8 cellular contexts compared by ENCODE assay signal in genomic region chr16:27312580-27313421, GRCh38. TPM values are rescaled to one million over a fixed set of nuclear protein-coding genes. Genes with fewer than 3 reads are reported as not detected.
DNase-seq lines count a peak whose midpoint lies in the region; ATAC-seq, FAIRE-seq and TF ChIP-seq lines count a peak whose summit lies in the region.

No MANE protein-coding gene starts in this region.

- no peaks in the 10 kb centered on the region for H3K9me3 ChIP-seq in cardiac muscle cell (ENCODE audit: low read depth)
- H3K9me3 ChIP-seq in mononuclear cell (ENCODE audit: low read depth, low read length) = no peaks in the 10 kb centered on the region
- no peaks in the 10 kb centered on the region for H3K9me3 ChIP-seq in uterus

- no peak for TF ChIP-seq CTCF in cardiac muscle cell (IDR thresholded peaks at IDR 0.05; ENCODE audit: low read depth, low read length)
- TF ChIP-seq CTCF in bronchial epithelial cell (IDR thresholded peaks at IDR 0.05; ENCODE audit: insufficient read depth, low read length, severe bottlenecking) = no peak
- TF ChIP-seq CTCF in uterus (IDR thresholded peaks at IDR 0.05) = no peak

- H3K27ac ChIP-seq in cardiac muscle cell = peak overlapping the region; percentile 63
- H3K27ac ChIP-seq in uterus = peak overlapping the region; percentile 94 to 96

- FAIRE-seq in bronchial epithelial cell (lab: Jason Lieb, UNC) = no peak

- ATAC-seq in Right ventricle myocardium inferior (no peak), HG02759 (IDR thresholded peaks at IDR 0.05; ENCODE audit: unreplicated experiment) (no peak)

- no peaks in the 10 kb centered on the region for H3K27me3 ChIP-seq in cardiac muscle cell
- H3K27me3 ChIP-seq in bronchial epithelial cell (ENCODE audit: control insufficient read depth, insufficient read depth, low read length) = no peaks in the 10 kb centered on the region
- H3K27me3 ChIP-seq in mononuclear cell (ENCODE audit: insufficient read depth, low read length) = no peaks in the 10 kb centered on the region
- no peaks in the 10 kb centered on the region for H3K27me3 ChIP-seq in uterus

- H3K4me3 ChIP-seq in cardiac muscle cell (peak overlapping the region; percentile 86), bronchial epithelial cell (ENCODE audit: low read depth, low read length) (peak overlapping the region; percentile 93), mononuclear cell (ENCODE audit: low read length) (peak overlapping the region; percentile 85), uterus (peak overlapping the region; percentile 63 to 65)

- DNase-seq in cardiac muscle cell (ENCODE audit: low read depth in 1 of 2, low spot score in 1 of 2) (no peak), Right ventricle myocardium inferior (ENCODE audit: missing footprints) (no peak), bronchial epithelial cell (ENCODE audit: low read depth) (no peak), uterus (no peak), NCI-H1417 (lab: John Stamatoyannopoulos, UW) (no peak), NCI-H82 (lab: John Stamatoyannopoulos, UW) (no peak)

- intact Hi-C loops in Right ventricle myocardium inferior (cut with DNase I) = no loop called here
- intact Hi-C loops in uterus (cut with DNase I; ENCODE audit: low total_unique reads) = no loop called here

- peaks cover 3% of the 10 kb centered on the region for H3K4me1 ChIP-seq in cardiac muscle cell (ENCODE audit: low read depth)
- peaks cover 44% of the 10 kb centered on the region for H3K4me1 ChIP-seq in mononuclear cell (ENCODE audit: insufficient read depth, low read length)
- peaks cover 0 to 8% of the 10 kb centered on the region in 2 donors for H3K4me1 ChIP-seq in uterus

- TF ChIP-seq POLR2A in uterus (IDR thresholded peaks at IDR 0.05) = no peak

- H3K36me3 ChIP-seq in cardiac muscle cell (no peaks in the 10 kb centered on the region), bronchial epithelial cell (ENCODE audit: control insufficient read depth, insufficient read depth, low read length) (no peaks in the 10 kb centered on the region), uterus (peaks cover 0 to 3% of the 10 kb centered on the region in 2 donors)

RNA-seq across cellular contexts. Expression of gene IL4R, which starts 1.0 kb away (rescaled TPM):
- 30.9 and 66.1 TPM in 2 replicates for total RNA-seq in cardiac muscle cell
- polyA plus RNA-seq in cardiac muscle cell = 38.1 and 69.1 TPM in 2 replicates
- 11.1 TPM for total RNA-seq in Right ventricle myocardium inferior
- 25.8 and 32.9 TPM in 2 replicates for total RNA-seq in bronchial epithelial cell
- total RNA-seq in mononuclear cell = 103 TPM
- 100 to 1,000 TPM in 1 of 4 donors, 10 to 100 TPM in 2, 1 to 10 TPM in 1; 9.4 to 137 (median 45.4) TPM for total RNA-seq in uterus

RNA-seq across cellular contexts. Expression of gene NSMCE1, which starts 44.2 kb away (rescaled TPM):
- total RNA-seq in cardiac muscle cell = 14.2 and 28.2 TPM in 2 replicates
- polyA plus RNA-seq in cardiac muscle cell = 23.4 and 65.8 TPM in 2 replicates
- total RNA-seq in Right ventricle myocardium inferior = 35.8 TPM
- 107 and 111 TPM in 2 replicates for total RNA-seq in bronchial epithelial cell
- total RNA-seq in mononuclear cell = 29.5 TPM
- total RNA-seq in uterus = 10 to 100 TPM in 3 of 4 donors, 1 to 10 TPM in 1; 3.2 to 43.6 (median 35.6) TPM
